Comparison of ENCODE assay signal across 7 cellular contexts in the genomic region with DNA sequence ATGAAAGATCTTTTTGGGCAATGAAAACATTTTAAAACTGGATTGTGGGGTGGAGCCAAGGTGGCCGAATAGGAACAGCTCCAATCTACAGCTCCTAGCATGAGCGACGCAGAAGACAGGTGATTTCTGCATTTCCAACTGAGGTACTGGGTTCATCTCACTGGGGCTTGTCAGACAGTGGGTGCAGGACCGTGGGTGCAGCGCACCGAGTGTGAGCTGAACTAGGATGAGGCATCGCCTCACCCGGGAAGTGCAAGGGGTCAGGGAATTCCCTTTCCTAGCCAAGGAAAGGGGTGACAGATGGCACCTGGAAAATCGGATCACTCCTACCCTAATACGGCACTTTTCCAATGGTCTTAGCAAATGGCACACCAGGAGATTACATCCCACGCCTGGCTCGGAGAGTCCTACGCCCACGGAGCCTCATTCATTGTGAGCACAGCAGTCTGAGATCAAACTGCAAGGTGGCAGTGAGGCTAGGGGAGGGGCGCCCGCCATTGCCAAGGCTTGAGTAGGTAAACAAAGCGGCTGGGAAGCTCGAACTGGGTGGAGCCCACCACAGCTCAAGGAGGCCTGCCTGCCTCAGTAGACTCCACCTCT.
DNase-seq lines count a peak whose midpoint lies in the region; ATAC-seq, FAIRE-seq and TF ChIP-seq lines count a peak whose summit lies in the region.
"Not testable (repeated sequence)": the region's sequence is repeated elsewhere in the genome, so short reads cannot be mapped to it uniquely, and the experiment has no call there.

No MANE protein-coding gene starts in this region.

- not testable (repeated sequence) for H2AFZ ChIP-seq in H9 (ENCODE audit: low read length)
- peak overlapping the region; percentile 76; the same call in 1 of the 2 replicates for H2AFZ ChIP-seq in H1 (ENCODE audit: low read length)

- not testable (repeated sequence) for H3K56ac ChIP-seq in H9 (ENCODE audit: insufficient read length, low read depth, low read length); H1 (replicated peaks; ENCODE audit: insufficient read length, low read depth, low read length)

- not testable (repeated sequence) for H3K18ac ChIP-seq in H9 (ENCODE audit: insufficient read length, low read depth, low read length); H1 (ENCODE audit: extremely low read depth, low read length)

- H3K4me1 Mint-ChIP-seq in H9, result not testable (repeated sequence)

- not testable (repeated sequence) for H3K9ac ChIP-seq in H9 (ENCODE audit: extremely low read depth, insufficient read length, low read length); H1 (replicated peaks in 1 of 4; ENCODE audit: extremely low read depth in 1 of 4, low read depth in 3 of 4, low read length in 3 of 4)

- not testable (repeated sequence) for H3K9me3 ChIP-seq in A549; H9 (ENCODE audit: control insufficient read depth, low read depth, low read length); H1 (ENCODE audit: insufficient read depth in 2 of 2, low read depth in 1 of 2, low read length in 1 of 2)

- not testable (repeated sequence) for H2BK20ac ChIP-seq in H9 (ENCODE audit: low read depth, low read length, poor library complexity, severe bottlenecking); H1 (ENCODE audit: low read length)

- H2AK5ac ChIP-seq in H9 (ENCODE audit: insufficient read length, low read length); H1 (ENCODE audit: low read depth, low read length): not testable (repeated sequence)

- H2BK5ac ChIP-seq in H9 (ENCODE audit: insufficient read length, low read length); H1 (ENCODE audit: low read depth, low read length): not testable (repeated sequence)

- H2BK12ac ChIP-seq in H9 (ENCODE audit: insufficient read length, low read depth, low read length); H1 (ENCODE audit: low read depth, low read length): not testable (repeated sequence)

- 0 out of 6 replicates have a peak overlapping the region, but pooled peaks of 1 of the 2 experiments have one; percentile 6 for H3K27ac ChIP-seq in A549
- not testable (repeated sequence) for H3K27ac ChIP-seq in H9 (ENCODE audit: insufficient read length, low read depth, low read length); H1 (ENCODE audit: low read depth, low read length)

- H4K20me1 ChIP-seq in H9 (ENCODE audit: control insufficient read depth, insufficient read depth, insufficient read length); H1 (replicated peaks in 1 of 2; ENCODE audit: control insufficient read depth in 1 of 2, insufficient read depth in 2 of 2, low read length in 2 of 2): not testable (repeated sequence)

- not testable (repeated sequence) for H4K91ac ChIP-seq in H9 (ENCODE audit: insufficient read length, low read depth, low read length); H1 (replicated peaks; ENCODE audit: insufficient read length, low read length)

- WGBS in A549 (ENCODE audit: missing lambda C conversion rate), result 19% methylated on average over 18 of the region's 18 CpGs
- no CpG with 5 or more reads among the region's 18 CpGs for WGBS in H9 (ENCODE audit: extremely low coverage, insufficient read length, low lambda C conversion rate)
- WGBS in H1 (ENCODE audit: extremely low coverage in 1 of 2, insufficient coverage in 1 of 2, insufficient read length in 1 of 2, insufficient replicate concordance in 2 of 2, low coverage in 1 of 2, low lambda C conversion rate in 2 of 2, missing lambda C conversion rate in 1 of 2), 2 experiments, result 94% methylated on average over 18 of the region's 18 CpGs; no CpG with 5 or more reads in 1 of the 2 experiments

- not testable (repeated sequence) for ATAC-seq in A549

- not testable (repeated sequence) for H3K14ac ChIP-seq in H9 (ENCODE audit: insufficient read depth, low read length); H1 (ENCODE audit: insufficient read length)

- H3T11ph ChIP-seq in H9 (ENCODE audit: low read length), result not testable (repeated sequence)

- TF ChIP-seq POLR2A in A549 (IDR thresholded peaks at IDR 0.05; ENCODE audit: low read length); H1 (IDR thresholded peaks at IDR 0.05; ENCODE audit: control extremely low read depth in 1 of 2, low read depth in 2 of 2, low read length in 2 of 2): not testable (repeated sequence)

- CTCF ChIA-PET in A549 (lab: Yijun Ruan, JAX), result not testable (repeated sequence)
- CTCF ChIA-PET in H1 (lab: Charles Lee; ENCODE audit: partially characterized antibody), result interaction anchor here (0.8 kb wide), 1 partner anchor 16 kb away, joined by 5 read pairs; no protein-coding TSS in a partner anchor

- peak overlapping the region; percentile 82 for H3K4me2 ChIP-seq in A549
- not testable (repeated sequence) for H3K4me2 ChIP-seq in H9 (ENCODE audit: insufficient read depth, insufficient read length, low read length); H1 (ENCODE audit: insufficient read depth in 1 of 2, low read depth in 2 of 2, low read length in 2 of 2)

- not testable (repeated sequence) for TF ChIP-seq EP300 in A549 (IDR thresholded peaks at IDR 0.05); H1 (IDR thresholded peaks at IDR 0.05; ENCODE audit: borderline replicate concordance in 1 of 2, low read depth in 2 of 2, low read length in 2 of 2)

- POLR2A ChIA-PET in A549 (lab: Yijun Ruan, JAX); H1 (lab: Charles Lee; ENCODE audit: partially characterized antibody): not testable (repeated sequence)

- not testable (repeated sequence) for H3K4ac ChIP-seq in H9 (ENCODE audit: low read depth, low read length); H1 (replicated peaks; ENCODE audit: insufficient read length, low read depth, low read length)

- FAIRE-seq in A549 (lab: Jason Lieb, UNC); H1 (lab: Jason Lieb, UNC): not testable (repeated sequence)

- TF ChIP-seq RAD21 in A549 (conservative IDR thresholded peaks at IDR 0.05 in 1 of 2, IDR thresholded peaks at IDR 0.05 in 1 of 2); H1 (IDR thresholded peaks at IDR 0.05 in 1 of 2, conservative IDR thresholded peaks at IDR 0.05 in 1 of 2; ENCODE audit: low read depth in 2 of 2, low read length in 2 of 2): not testable (repeated sequence)

- H3K27ac Mint-ChIP-seq in H9, result peak overlapping the region in 2 of 3 experiments; percentile 39 to 85; a peak in 2 of 7 replicates

- H3K36me3 Mint-ChIP-seq in H9 (ENCODE audit: insufficient read depth in 1 of 3, low read depth in 3 of 3), result not testable (repeated sequence)

- not testable (repeated sequence) for H2BK120ac ChIP-seq in H9 (ENCODE audit: low read depth, low read length, poor library complexity, severe bottlenecking); H1 (replicated peaks; ENCODE audit: low read depth, low read length)

- not testable (repeated sequence) for H3K27me3 ChIP-seq in H9 (ENCODE audit: insufficient read depth, low read length); H1 (replicated peaks in 1 of 4; ENCODE audit: control insufficient read depth in 3 of 4, extremely low read depth in 1 of 4, insufficient read depth in 3 of 4, low read length in 3 of 4)

- H3K36me3 ChIP-seq in H1 (ENCODE audit: control insufficient read depth in 2 of 4, insufficient read depth in 4 of 4, low read length in 3 of 4), result not testable (repeated sequence)

- TF ChIP-seq CTCF in A549 (IDR thresholded peaks at IDR 0.05); H9 (conservative IDR thresholded peaks at IDR 0.05); H1 (IDR thresholded peaks at IDR 0.05; ENCODE audit: control extremely low read depth in 1 of 3, insufficient read depth in 1 of 3, low read depth in 1 of 3, low read length in 3 of 3): not testable (repeated sequence)

- H3K27me3 Mint-ChIP-seq in H9 (ENCODE audit: low read depth), result not testable (repeated sequence)

- not testable (repeated sequence) for H3K4me1 ChIP-seq in A549; H9 (ENCODE audit: insufficient read depth, low read length); H1 (replicated peaks in 1 of 4; ENCODE audit: control insufficient read depth in 3 of 4, insufficient read depth in 4 of 4, low read length in 3 of 4)

- not testable (repeated sequence) for H3K23ac ChIP-seq in H9 (ENCODE audit: insufficient read length, low read depth, low read length); H1 (ENCODE audit: insufficient read length)

- peak overlapping the region; percentile 40 for H3K4me3 ChIP-seq in A549
- not testable (repeated sequence) for H3K4me3 ChIP-seq in H1 (ENCODE audit: extremely low read depth in 1 of 4, insufficient read depth in 2 of 4, low read depth in 3 of 4, low read length in 4 of 4)

- DNase-seq in A549 (ENCODE audit: low read depth in 1 of 2, low spot score in 1 of 2); H9; H1 (ENCODE audit: low read depth in 1 of 2, low spot score in 2 of 2): not testable (repeated sequence)
- DNase-seq in DMS53 (lab: John Stamatoyannopoulos, UW) (peak; percentile 18), NCI-H524 (lab: John Stamatoyannopoulos, UW) (peak; percentile 82 to 93), NCI-H82 (lab: John Stamatoyannopoulos, UW) (peak; percentile 93), putamen (ENCODE audit: low spot score) (peak; percentile 12)

- not testable (repeated sequence) for H2BK15ac ChIP-seq in H9 (ENCODE audit: low read depth, low read length); H1 (ENCODE audit: low read length)

- peaks cover 8 to 10% of the 10 kb centered on the region in 2 experiments; a peak in 3 of 5 replicates for H3K9me3 Mint-ChIP-seq in H9

- H3K79me1 ChIP-seq in H9 (ENCODE audit: insufficient read depth, low read depth, low read length, poor library complexity, severe bottlenecking); H1 (ENCODE audit: low read depth, low read length): not testable (repeated sequence)

- H4K8ac ChIP-seq in H9 (replicated peaks; ENCODE audit: insufficient read length, low read depth, low read length), result not testable (repeated sequence)
- H4K8ac ChIP-seq in H1 (ENCODE audit: extremely low read depth, insufficient read depth, low read length), result peak overlapping the region; percentile 2; the same call in 1 of the 2 replicates

- H3K4me3 Mint-ChIP-seq in H9, result not testable (repeated sequence)

- H4K5ac ChIP-seq in H9 (ENCODE audit: insufficient read length, low read depth, low read length); H1 (ENCODE audit: insufficient read length, low read depth, low read length): not testable (repeated sequence)

- not testable (repeated sequence) for H3K79me2 ChIP-seq in H9 (ENCODE audit: insufficient read depth, low read length); H1 (ENCODE audit: control insufficient read depth in 1 of 2, insufficient read depth in 2 of 2, low read length in 2 of 2)

- not testable (repeated sequence) for H3K23me2 ChIP-seq in H9 (ENCODE audit: insufficient read length, low read depth, low read length, poor library complexity, severe bottlenecking); H1 (ENCODE audit: low read depth, low read length)
